Comparison of ENCODE assay signal across 9 cellular contexts in the genomic region with DNA sequence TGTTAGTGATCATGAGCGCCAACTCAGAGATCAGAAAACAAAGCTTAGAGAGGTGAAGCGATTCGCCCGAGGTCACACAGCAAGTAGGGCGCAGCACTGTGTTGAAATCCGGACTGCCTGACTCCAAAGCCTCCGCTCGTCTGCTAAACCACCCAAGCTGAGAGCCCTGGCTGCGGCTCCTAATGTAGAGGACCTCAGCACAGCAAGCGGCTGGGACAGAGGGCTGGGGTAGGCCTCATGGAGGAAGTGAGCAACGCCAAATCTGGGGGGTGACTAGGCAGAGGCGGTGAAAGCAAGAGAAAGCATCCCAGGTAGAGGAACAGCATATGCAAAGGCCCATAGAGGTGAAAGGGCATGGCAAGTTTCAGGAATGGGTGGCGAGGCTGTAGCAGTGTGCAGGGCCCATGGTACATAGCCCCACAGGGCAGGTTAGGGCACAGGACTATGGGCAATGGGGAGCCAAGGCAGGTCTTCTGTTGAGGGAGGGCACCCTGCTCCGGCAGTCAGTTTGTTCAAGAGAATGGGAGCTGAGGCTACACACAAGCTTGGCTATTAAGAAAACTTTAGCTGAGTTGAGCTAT. TPM values are rescaled to one million over a fixed set of nuclear protein-coding genes. Genes with fewer than 3 reads are reported as not detected.
A peak's percentile ranks its signal among the peaks of the same experiment; 100 is the strongest.
DNase-seq lines count a peak whose midpoint lies in the region; ATAC-seq and TF ChIP-seq lines count a peak whose summit lies in the region.
"Had no signal": no experiment of that assay in that cellular context is flagged by ENCODE, and none has a peak within 500 bp of the region (broad histone marks: within the 10 kb centered on the region; RNA-seq: fewer than 3 reads in every experiment).

No MANE protein-coding gene starts in this region.

- no TSS peak for BruUV-seq in PC-9 (replicated peaks; lab: Mats Ljungman, UMichigan)

- POLR2A ChIA-PET in PC-9 (lab: Charles Lee; ENCODE audit: unreplicated experiment), result interaction anchor here (0.6 to 0.7 kb wide), 4 partner anchors 22 to 166 kb away, joined by 3 to 7 read pairs (median 3); no protein-coding TSS in a partner anchor

- H3K4me3 ChIP-seq in PC-9 (peak overlapping the region; percentile 49; the same call in 1 of the 2 replicates), esophagus muscularis mucosa (peak overlapping the region; percentile 55 to 65 (median 55)), stomach smooth muscle (ENCODE audit: low read length in 2 of 2) (peak overlapping the region; percentile 50 to 74)

- peaks cover 48% of the 10 kb centered on the region for H3K27me3 Mint-ChIP-seq in activated naive CD4-positive, alpha-beta T cell treated with anti-CD3 and anti-CD28 coated beads, Interleukin-2, amount 10 ng/mL, durations not matched to agents 7 days and 5 days

- H3K27ac ChIP-seq in PC-9 (no peak overlapping the region), esophagus muscularis mucosa (replicated peaks in 1 of 4) (no peak overlapping the region), stomach smooth muscle (ENCODE audit: low read length) (no peak overlapping the region)

- CTCF ChIA-PET in activated naive CD4-positive, alpha-beta T cell treated with anti-CD3 and anti-CD28 coated beads, Interleukin-2, amount 10 ng/mL, durations not matched to agents 7 days and 5 days (lab: Charles Lee), result interaction anchor here (0.6 to 3.1 kb wide), 5 partner anchors 22 to 377 kb away, joined by 4 to 18 read pairs (median 4); no protein-coding TSS in a partner anchor
- CTCF ChIA-PET in PC-9 (lab: Charles Lee), result interaction anchor here (0.6 to 1.5 kb wide), 3 partner anchors 22 to 35 kb away, joined by 4 to 5 read pairs (median 4); no protein-coding TSS in a partner anchor

- no peaks in the 10 kb centered on the region for H3K79me2 ChIP-seq in PC-9 (ENCODE audit: low read depth)

- H3K9me3 ChIP-seq in PC-9 (ENCODE audit: insufficient read depth, low read depth) (no peaks in the 10 kb centered on the region), esophagus muscularis mucosa (no peaks in the 10 kb centered on the region), stomach smooth muscle (ENCODE audit: control insufficient read depth in 2 of 2, low read length in 2 of 2) (no peaks in the 10 kb centered on the region)
- H3K9me3 ChIP-seq: BE2C had no signal

- H3K27me3 ChIP-seq in PC-9 (ENCODE audit: insufficient read depth, low read depth) (peaks cover 26% of the 10 kb centered on the region; the same call in 1 of the 2 replicates), esophagus muscularis mucosa (no peaks in the 10 kb centered on the region), stomach smooth muscle (ENCODE audit: control insufficient read depth in 1 of 2, insufficient read depth in 2 of 2, low read length in 2 of 2) (peaks cover 0 to 3% of the 10 kb centered on the region in 2 donors)

- no peak for DNase-seq in activated naive CD4-positive, alpha-beta T cell treated with anti-CD3 and anti-CD28 coated beads, Interleukin-2, amount 10 ng/mL, durations not matched to agents 7 days and 5 days
- no peak for DNase-seq in activated naive CD4-positive, alpha-beta T cell treated with Interleukin-2 at 50 U/mL for 16 hours
- DNase-seq in PC-9, result no peak
- no peak for DNase-seq in esophagus muscularis mucosa (ENCODE audit: extremely low spot score)
- DNase-seq in OCI-M2 (lab: John Stamatoyannopoulos, UW; ENCODE audit: unreplicated experiment), result no peak
- no peak for DNase-seq in NCI-H1417 (lab: John Stamatoyannopoulos, UW)

- no peak overlapping the region for H2AFZ ChIP-seq in PC-9

- 0 out of 2 replicates have a peak, but pooled peaks cover 7% of the 10 kb centered on the region for H3K4me1 ChIP-seq in PC-9 (replicated peaks; ENCODE audit: insufficient read depth)
- H3K4me1 ChIP-seq in esophagus muscularis mucosa, result peaks cover 14 to 22% (median 17%) of the 10 kb centered on the region in 4 donors
- H3K4me1 ChIP-seq in stomach smooth muscle (ENCODE audit: control insufficient read depth, insufficient read depth, low read length), result peaks cover 16% of the 10 kb centered on the region

- peaks cover 2% of the 10 kb centered on the region for H3K9me3 Mint-ChIP-seq in activated naive CD4-positive, alpha-beta T cell treated with anti-CD3 and anti-CD28 coated beads, Interleukin-2, amount 10 ng/mL, durations not matched to agents 7 days and 5 days

- H3K4me1 Mint-ChIP-seq in activated naive CD4-positive, alpha-beta T cell treated with anti-CD3 and anti-CD28 coated beads, Interleukin-2, amount 10 ng/mL, durations not matched to agents 7 days and 5 days, result peaks cover 39% of the 10 kb centered on the region

- 84% methylated on average over 14 of the region's 14 CpGs for WGBS in esophagus muscularis mucosa

- intact Hi-C loops in PC-9 (cut with micrococcal nuclease; ENCODE audit: unreplicated experiment), result no loop called here
- intact Hi-C loops in esophagus muscularis mucosa (cut with DNase I), result no loop called here

- H3K4me2 ChIP-seq in PC-9, result peak overlapping the region; percentile 69

- no peak for ATAC-seq in GM18511 (IDR thresholded peaks at IDR 0.05; ENCODE audit: unreplicated experiment)

- H3K9ac ChIP-seq in stomach smooth muscle (ENCODE audit: low read length in 2 of 2), result no peak overlapping the region

- H4K20me1 ChIP-seq in PC-9 (ENCODE audit: insufficient read depth), result no peaks in the 10 kb centered on the region; the same call in 1 of the 2 replicates

- H3K36me3 Mint-ChIP-seq in activated naive CD4-positive, alpha-beta T cell treated with anti-CD3 and anti-CD28 coated beads, Interleukin-2, amount 10 ng/mL, durations not matched to agents 7 days and 5 days, result no peaks in the 10 kb centered on the region

- no peaks in the 10 kb centered on the region for H3K9me2 ChIP-seq in PC-9 (ENCODE audit: insufficient read depth)

- no peak for TF ChIP-seq EP300 in esophagus muscularis mucosa (IDR thresholded peaks at IDR 0.05)

- no peak for TF ChIP-seq CTCF in PC-9 (conservative IDR thresholded peaks at IDR 0.05)
- no peak for TF ChIP-seq CTCF in esophagus muscularis mucosa (IDR thresholded peaks at IDR 0.05)

- peak overlapping the region; percentile 62 for H3K4me3 Mint-ChIP-seq in activated naive CD4-positive, alpha-beta T cell treated with anti-CD3 and anti-CD28 coated beads, Interleukin-2, amount 10 ng/mL, durations not matched to agents 7 days and 5 days

- no peak overlapping the region for H3K27ac Mint-ChIP-seq in activated naive CD4-positive, alpha-beta T cell treated with anti-CD3 and anti-CD28 coated beads, Interleukin-2, amount 10 ng/mL, durations not matched to agents 7 days and 5 days

- no peaks in the 10 kb centered on the region for H3F3A ChIP-seq in PC-9 (ENCODE audit: insufficient read depth, low read depth)

- no peak for TF ChIP-seq POLR2A in esophagus muscularis mucosa (IDR thresholded peaks at IDR 0.05; ENCODE audit: low read depth)

- H3K36me3 ChIP-seq in PC-9 (ENCODE audit: low read depth), result no peaks in the 10 kb centered on the region
- no peaks in the 10 kb centered on the region for H3K36me3 ChIP-seq in esophagus muscularis mucosa
- H3K36me3 ChIP-seq in stomach smooth muscle (ENCODE audit: control insufficient read depth in 2 of 2, insufficient read depth in 2 of 2, low read length in 2 of 2), result no peaks in the 10 kb centered on the region
- H3K36me3 ChIP-seq: BE2C had no signal

RNA-seq across cellular contexts. Expression of a gene that starts 0.8 kb away (rescaled TPM):
- total RNA-seq in PC-9 (2021) (4.3 and 4.8 TPM in 2 replicates), esophagus muscularis mucosa (1 to 10 TPM in 1 of 4 donors, under 1 TPM in 3; 0.19 to 1.2 (median 0.47) TPM)

RNA-seq across cellular contexts. Expression of a gene that starts 6.4 kb away (rescaled TPM):
- total RNA-seq in PC-9 (2021) (0.24 and 0.43 TPM in 2 replicates), esophagus muscularis mucosa (10 to 100 TPM in 1 of 4 donors, 1 to 10 TPM in 3; 5.8 to 15.8 (median 7.9) TPM)
